26 cellular contexts compared by ENCODE assay signal in genomic region chr3:129467934-129468333, GRCh38. TPM values are rescaled to one million over a fixed set of nuclear protein-coding genes. Genes with fewer than 3 reads are reported as not detected.
"Had no signal": no experiment of that assay in that cellular context is flagged by ENCODE, and none has a peak within 500 bp of the region (broad histone marks: within the 10 kb centered on the region; RNA-seq: fewer than 3 reads in every experiment).

No MANE protein-coding gene starts in this region.

- H3K27me3 Mint-ChIP-seq: activated B cell treated with CpG ODN at 0.5 μM for 24 hours; activated CD4-positive, alpha-beta T cell treated with anti-CD3 and anti-CD28 coated beads, Interleukin-2, amount 10 ng/mL, durations not matched to agents 24 days and 14 days; activated CD8-positive, alpha-beta memory T cell treated with anti-CD3 and anti-CD28 coated beads, Interleukin-2, amount 10 ng/mL, durations not matched to agents 7 days and 5 days; activated naive CD4-positive, alpha-beta T cell treated with anti-CD3 and anti-CD28 coated beads, Interleukin-2, amount 50 U/mL, for 24 hours; activated T-cell treated with anti-CD3 and anti-CD28 coated beads, Interleukin-2, amount 50 U/mL, for 24 hours had no signal

- H3K36me3 ChIP-seq: breast epithelium had no signal

- H3K4me3 Mint-ChIP-seq: activated B cell treated with CpG ODN at 0.5 μM for 24 hours; activated CD4-positive, alpha-beta T cell treated with anti-CD3 and anti-CD28 coated beads, Interleukin-2, amount 10 ng/mL, durations not matched to agents 24 days and 14 days; activated CD8-positive, alpha-beta memory T cell treated with anti-CD3 and anti-CD28 coated beads, Interleukin-2, amount 10 ng/mL, durations not matched to agents 7 days and 5 days; activated naive CD4-positive, alpha-beta T cell treated with anti-CD3 and anti-CD28 coated beads, Interleukin-2, amount 50 U/mL, for 24 hours; activated T-cell treated with anti-CD3 and anti-CD28 coated beads, Interleukin-2, amount 50 U/mL, for 24 hours; activated T-helper 1 cell treated with anti-CD3 and anti-CD28 coated beads, Interleukin-12 subunit alpha, Interleukin-12 subunit beta, Interleukin-2, Interleukin-4 antibody, amounts not matched to agents 30 ng/mL and 10 ng/mL and 1 ng/mL, durations not matched to agents 14 hours and 24 hours and 36 hours; T-helper 1 cell treated with Interleukin-12 subunit alpha and Interleukin-12 subunit beta and Interleukin-4 antibody, amounts not matched to agents 30 μg/mL and 1 μg/mL, for 36 hours had no signal

- H3K9me3 Mint-ChIP-seq: activated B cell treated with CpG ODN at 0.5 μM for 24 hours; activated CD4-positive, alpha-beta T cell treated with anti-CD3 and anti-CD28 coated beads, Interleukin-2, amount 10 ng/mL, durations not matched to agents 24 days and 14 days; activated naive CD4-positive, alpha-beta T cell treated with anti-CD3 and anti-CD28 coated beads, Interleukin-2, amount 50 U/mL, for 24 hours; activated T-cell treated with anti-CD3 and anti-CD28 coated beads, Interleukin-2, amount 50 U/mL, for 24 hours; activated T-helper 1 cell treated with anti-CD3 and anti-CD28 coated beads, Interleukin-12 subunit alpha, Interleukin-12 subunit beta, Interleukin-2, Interleukin-4 antibody, amounts not matched to agents 30 ng/mL and 10 ng/mL and 1 ng/mL, durations not matched to agents 14 hours and 24 hours and 36 hours; T-helper 1 cell treated with Interleukin-12 subunit alpha and Interleukin-12 subunit beta and Interleukin-4 antibody, amounts not matched to agents 30 μg/mL and 1 μg/mL, for 36 hours had no signal

- H3K9me3 ChIP-seq: breast epithelium, Peyer's patch had no signal

- H3K27me3 ChIP-seq: breast epithelium, Peyer's patch had no signal

- H3K4me1 Mint-ChIP-seq: activated B cell treated with CpG ODN at 0.5 μM for 24 hours; activated CD8-positive, alpha-beta memory T cell treated with anti-CD3 and anti-CD28 coated beads, Interleukin-2, amount 10 ng/mL, durations not matched to agents 7 days and 5 days had no signal

- H3K27ac Mint-ChIP-seq: activated B cell treated with CpG ODN at 0.5 μM for 24 hours; activated CD4-positive, alpha-beta T cell treated with anti-CD3 and anti-CD28 coated beads, Interleukin-2, amount 10 ng/mL, durations not matched to agents 24 days and 14 days; activated CD8-positive, alpha-beta memory T cell treated with anti-CD3 and anti-CD28 coated beads, Interleukin-2, amount 10 ng/mL, durations not matched to agents 7 days and 5 days; activated naive CD4-positive, alpha-beta T cell treated with anti-CD3 and anti-CD28 coated beads, Interleukin-2, amount 50 U/mL, for 24 hours; activated T-cell treated with anti-CD3 and anti-CD28 coated beads, Interleukin-2, amount 50 U/mL, for 24 hours; activated T-helper 1 cell treated with anti-CD3 and anti-CD28 coated beads, Interleukin-12 subunit alpha, Interleukin-12 subunit beta, Interleukin-2, Interleukin-4 antibody, amounts not matched to agents 30 ng/mL and 10 ng/mL and 1 ng/mL, durations not matched to agents 14 hours and 24 hours and 36 hours; T-helper 1 cell treated with Interleukin-12 subunit alpha and Interleukin-12 subunit beta and Interleukin-4 antibody, amounts not matched to agents 30 μg/mL and 1 μg/mL, for 36 hours had no signal

- H3K27ac ChIP-seq: breast epithelium, Peyer's patch, RWPE1 had no signal

- H3K4me3 ChIP-seq: breast epithelium, Peyer's patch had no signal

- ATAC-seq: activated CD8-positive, alpha-beta memory T cell treated with anti-CD3 and anti-CD28 coated beads, Interleukin-2, amount 10 ng/mL, durations not matched to agents 7 days and 5 days had no signal

- H3K4me1 ChIP-seq: breast epithelium had no signal

- DNase-seq: activated B cell treated with CpG ODN at 0.5 μM for 24 hours; activated CD4-positive, alpha-beta T cell treated with anti-CD3 and anti-CD28 coated beads for 1 hour; activated CD4-positive, alpha-beta T cell treated with anti-CD3 and anti-CD28 coated beads, Interleukin-2, amount 10 ng/mL, durations not matched to agents 24 days and 14 days; activated CD4-positive, alpha-beta T cell treated with anti-CD3 and anti-CD28 coated beads, Interleukin-2, amount 50 U/mL, for 48 hours; activated CD8-positive, alpha-beta memory T cell treated with anti-CD3 and anti-CD28 coated beads, Interleukin-2, amount 10 ng/mL, durations not matched to agents 7 days and 5 days; activated effector memory CD4-positive, alpha-beta T cell treated with Interleukin-2 at 50 U/mL for 16 hours; activated naive CD4-positive, alpha-beta T cell; activated T-cell treated with anti-CD3 and anti-CD28 coated beads, Interleukin-2, amount 50 U/mL, for 24 hours; aorta; KG1; NCI-H1048; NCI-H146; NCI-H187 treated with DMSO at 0.1 percent for 48 hours; NCI-H2081 treated with DMSO at 0.1 percent for 48 hours; NCI-H2227 treated with DMSO at 0.1 percent for 48 hours; NCI-H69; Peyer's patch; SHP77 treated with DMSO at 0.1 percent for 48 hours; T-helper 9 cell had no signal

RNA-seq across cellular contexts. Expression of gene EFCAB12, which starts 39.5 kb away (rescaled TPM):
- total RNA-seq: M059J, NCI-H460 had no signal
